In the genomic region with DNA sequence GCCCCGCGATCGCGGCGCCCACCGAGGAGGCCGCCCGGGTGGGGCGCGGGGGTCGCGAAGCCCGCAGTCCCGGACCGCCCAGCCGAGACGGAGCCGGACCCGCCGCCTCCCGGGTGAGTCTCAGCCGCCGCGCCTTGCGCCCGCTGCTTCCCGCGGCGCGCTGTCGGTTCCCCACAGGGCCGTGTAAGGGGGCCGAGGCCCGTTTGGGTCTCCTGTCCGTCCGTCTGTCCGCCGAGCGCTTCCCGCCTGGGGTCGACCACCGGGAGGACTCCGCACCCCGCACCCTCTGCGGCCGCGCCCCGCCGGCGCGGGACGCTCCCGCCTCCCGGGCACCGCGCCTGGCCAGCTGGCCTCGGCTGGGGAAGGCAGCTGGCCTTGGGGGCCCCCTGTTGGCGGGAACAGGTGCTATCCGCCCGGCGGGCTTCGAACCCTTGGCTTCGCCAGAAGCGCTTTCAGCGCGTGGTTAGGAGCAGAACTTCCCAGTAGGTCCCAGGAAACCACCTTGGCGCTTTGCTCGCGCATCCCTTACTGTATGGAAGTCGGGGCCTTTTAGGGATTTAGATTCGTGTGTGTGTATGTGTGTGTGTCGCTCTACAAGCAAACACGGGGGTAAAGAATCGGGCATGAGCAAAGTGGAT, we compare ENCODE assay signal across 8 cellular contexts. TPM values are rescaled to one million over a fixed set of nuclear protein-coding genes. Genes with fewer than 3 reads are reported as not detected.
DNase-seq lines count a peak whose midpoint lies in the region; TF ChIP-seq lines count a peak whose summit lies in the region.

No MANE protein-coding gene starts in this region.

- no peaks in the 10 kb centered on the region for H3K36me3 ChIP-seq in esophagus muscularis mucosa
- H3K36me3 ChIP-seq in mucosa of stomach (ENCODE audit: control insufficient read depth, insufficient read depth, low read length), result no peaks in the 10 kb centered on the region
- no peaks in the 10 kb centered on the region for H3K36me3 ChIP-seq in thymus (ENCODE audit: control insufficient read depth, insufficient read depth)

- intact Hi-C loops in esophagus muscularis mucosa (cut with DNase I), result loop anchor here (2.0 kb wide), 1 partner anchor 119 kb away; no protein-coding TSS in a partner anchor

- peak; percentile 73 for TF ChIP-seq CTCF in WI38 (IDR thresholded peaks at IDR 0.05; ENCODE audit: low read depth, low read length)
- TF ChIP-seq CTCF in esophagus muscularis mucosa (IDR thresholded peaks at IDR 0.05), result peak; percentile 59 to 76 (median 59)

- no peak for TF ChIP-seq EP300 in esophagus muscularis mucosa (IDR thresholded peaks at IDR 0.05)

- in situ Hi-C loops in KBM-7 (cut with MboI; ENCODE audit: low pct_unique_long_range_greater_than_20kb, low sequenced_read_pairs), result no loop called here

- H3K4me3 ChIP-seq in WI38 (ENCODE audit: low read depth, low read length) (peak overlapping the region; percentile 75), esophagus muscularis mucosa (peak overlapping the region; percentile 82 to 95 (median 88)), mucosa of stomach (ENCODE audit: low read length) (peak overlapping the region; percentile 15), thymus (ENCODE audit: low read length) (peak overlapping the region; percentile 47)

- H3K27ac ChIP-seq in esophagus muscularis mucosa (replicated peaks in 1 of 4) (peak overlapping the region; percentile 85 to 94 (median 90)), thymus (ENCODE audit: low read depth) (peak overlapping the region; percentile 15)

- no peak for TF ChIP-seq POLR2A in esophagus muscularis mucosa (IDR thresholded peaks at IDR 0.05; ENCODE audit: low read depth)

- H3K27me3 ChIP-seq in esophagus muscularis mucosa (peaks cover 0 to 8% (median 0%) of the 10 kb centered on the region in 4 donors), mucosa of stomach (ENCODE audit: control insufficient read depth, insufficient read depth, low read length) (no peaks in the 10 kb centered on the region), thymus (ENCODE audit: control insufficient read depth, insufficient read depth) (peaks cover 37% of the 10 kb centered on the region)

- no peaks in the 10 kb centered on the region for H3K9me3 ChIP-seq in esophagus muscularis mucosa
- H3K9me3 ChIP-seq in mucosa of stomach (ENCODE audit: control insufficient read depth, low read length), result no peaks in the 10 kb centered on the region
- peaks cover 1% of the 10 kb centered on the region for H3K9me3 ChIP-seq in thymus (ENCODE audit: control insufficient read depth)

- WGBS in esophagus muscularis mucosa, result no CpG with 5 or more reads among the region's 74 CpGs
- WGBS in thymus, result 1% methylated on average over 74 of the region's 74 CpGs

- peaks cover 21 to 80% (median 69%) of the 10 kb centered on the region in 4 donors for H3K4me1 ChIP-seq in esophagus muscularis mucosa
- H3K4me1 ChIP-seq in mucosa of stomach (ENCODE audit: control insufficient read depth, insufficient read depth, low read length), result peaks cover 63% of the 10 kb centered on the region
- peaks cover 23% of the 10 kb centered on the region for H3K4me1 ChIP-seq in thymus (ENCODE audit: control insufficient read depth, insufficient read depth, low read length)

- H3K9ac ChIP-seq in mucosa of stomach (ENCODE audit: low read length), result peak overlapping the region; percentile 85

- DNase-seq in DMS79 treated with DMSO at 0.1 percent for 48 hours (lab: John Stamatoyannopoulos, UW) (peak; percentile 35), DMS79 (lab: John Stamatoyannopoulos, UW) (no peak), KBM-7 (peak; percentile 81), esophagus muscularis mucosa (ENCODE audit: extremely low spot score) (no peak), NCI-H128 (lab: John Stamatoyannopoulos, UW; ENCODE audit: unreplicated experiment) (no peak)

RNA-seq across cellular contexts. Expression of a gene that starts 0.4 kb away (rescaled TPM):
- 10 to 100 TPM in 3 of 4 donors, 1 to 10 TPM in 1; 8.6 to 17.2 (median 11.4) TPM for total RNA-seq in esophagus muscularis mucosa
- 9.7 TPM for polyA plus RNA-seq in thymus

Comparison
In these comparisons a context has a peak if more than half of its experiments do, and no peak if none do; other contexts are left out.
1. DNase-seq: peak in DMS79 treated with DMSO at 0.1 percent for 48 hours (single experiment) and KBM-7 (single experiment); none in DMS79 (single experiment), esophagus muscularis mucosa (single experiment) and NCI-H128 (single experiment).
2. H3K4me3 ChIP-seq: peak in every context shown above with its lines; median percentile 88 in esophagus muscularis mucosa; 75 in WI38; 47 in thymus; 15 in mucosa of stomach.